25 cellular contexts compared by ENCODE assay signal in genomic region chr18:27707201-27707600, GRCh38.
"Had no signal": no experiment of that assay in that cellular context is flagged by ENCODE, and none has a peak within 500 bp of the region (broad histone marks: within the 10 kb centered on the region; RNA-seq: fewer than 3 reads in every experiment).

No MANE protein-coding gene starts in this region.

- H3K36me3 ChIP-seq: heart left ventricle, neutrophil, ovary, prostate gland, right atrium auricular region, upper lobe of right lung had no signal

- DNase-seq: activated CD4-positive, alpha-beta T cell treated with anti-CD3 and anti-CD28 coated beads for 36 hours; activated CD4-positive, alpha-beta T cell treated with anti-CD3 and anti-CD28 coated beads, Interleukin-2, amount 50 U/mL, for 4 hours; activated CD8-positive, alpha-beta memory T cell treated with anti-CD3 and anti-CD28 coated beads for 24 hours; activated CD8-positive, alpha-beta memory T cell treated with anti-CD3 and anti-CD28 coated beads, Interleukin-2, amount 50 U/mL, for 4 hours; activated naive CD4-positive, alpha-beta T cell treated with Interleukin-2 at 50 U/mL for 16 hours; activated naive CD8-positive, alpha-beta T cell treated with anti-CD3 and anti-CD28 coated beads for 36 hours; activated T-cell treated with anti-CD3 and anti-CD28 coated beads, Interleukin-2, amount 50 U/mL, for 24 hours; amygdala; cerebellar nuclear complex; cortex of kidney; heart left ventricle; islet precursor cell; left cardiac atrium; ovary; stimulated activated CD4-positive, alpha-beta T cell treated with anti-CD3 and anti-CD28 coated beads, Interleukin-4, amount 100 ng/mL, for 24 hours; stimulated activated naive CD4-positive, alpha-beta T cell treated with Interleukin-2 at 50 U/mL for 16 hours; T1000; upper lobe of right lung had no signal

- H3K4me1 ChIP-seq: prostate gland, right atrium auricular region, upper lobe of right lung had no signal

- H3K9me3 ChIP-seq: neutrophil, ovary, prostate gland, upper lobe of right lung had no signal

- H3K36me3 Mint-ChIP-seq: activated naive CD8-positive, alpha-beta T cell treated with anti-CD3 and anti-CD28 coated beads for 36 hours; memory B cell; natural killer cell treated with Interleukin-12 subunit alpha and Interleukin-12 subunit beta and Interleukin-15 and Interleukin-18, amount 100 ng/mL, for 72 hours had no signal

- H3K27ac ChIP-seq: heart left ventricle, neutrophil, ovary, prostate gland, right atrium auricular region, upper lobe of right lung had no signal

- H3K27ac Mint-ChIP-seq: activated CD4-positive, alpha-beta T cell treated with anti-CD3 and anti-CD28 coated beads for 36 hours; activated naive CD8-positive, alpha-beta T cell treated with anti-CD3 and anti-CD28 coated beads for 36 hours; activated T-cell treated with anti-CD3 and anti-CD28 coated beads, Interleukin-2, amount 50 U/mL, for 24 hours; memory B cell; natural killer cell treated with Interleukin-12 subunit alpha and Interleukin-12 subunit beta and Interleukin-15 and Interleukin-18, amount 100 ng/mL, for 72 hours; T-helper 1 cell treated with Interleukin-12 subunit alpha and Interleukin-12 subunit beta and Interleukin-4 antibody, amounts not matched to agents 30 μg/mL and 1 μg/mL, for 36 hours; WTC11 had no signal

- H3K27me3 Mint-ChIP-seq: activated CD4-positive, alpha-beta T cell treated with anti-CD3 and anti-CD28 coated beads for 36 hours; activated naive CD8-positive, alpha-beta T cell treated with anti-CD3 and anti-CD28 coated beads for 36 hours; activated T-cell treated with anti-CD3 and anti-CD28 coated beads, Interleukin-2, amount 50 U/mL, for 24 hours; memory B cell; natural killer cell treated with Interleukin-12 subunit alpha and Interleukin-12 subunit beta and Interleukin-15 and Interleukin-18, amount 100 ng/mL, for 72 hours had no signal

- H3K4me3 ChIP-seq: heart left ventricle, ovary, prostate gland, right atrium auricular region, upper lobe of right lung had no signal

- H3K4me3 Mint-ChIP-seq: activated CD4-positive, alpha-beta T cell treated with anti-CD3 and anti-CD28 coated beads for 36 hours; activated naive CD8-positive, alpha-beta T cell treated with anti-CD3 and anti-CD28 coated beads for 36 hours; activated T-cell treated with anti-CD3 and anti-CD28 coated beads, Interleukin-2, amount 50 U/mL, for 24 hours; memory B cell; natural killer cell treated with Interleukin-12 subunit alpha and Interleukin-12 subunit beta and Interleukin-15 and Interleukin-18, amount 100 ng/mL, for 72 hours; T-helper 1 cell treated with Interleukin-12 subunit alpha and Interleukin-12 subunit beta and Interleukin-4 antibody, amounts not matched to agents 30 μg/mL and 1 μg/mL, for 36 hours; WTC11 had no signal

- H3K4me1 Mint-ChIP-seq: activated CD4-positive, alpha-beta T cell treated with anti-CD3 and anti-CD28 coated beads for 36 hours; activated naive CD8-positive, alpha-beta T cell treated with anti-CD3 and anti-CD28 coated beads for 36 hours; memory B cell had no signal

- ATAC-seq: activated CD4-positive, alpha-beta T cell treated with anti-CD3 and anti-CD28 coated beads for 36 hours; heart left ventricle; left cardiac atrium; natural killer cell treated with Interleukin-12 subunit alpha and Interleukin-12 subunit beta and Interleukin-15 and Interleukin-18, amount 100 ng/mL, for 72 hours; upper lobe of right lung; WTC11 had no signal

- H3K27me3 ChIP-seq: heart left ventricle, neutrophil, ovary, right atrium auricular region, upper lobe of right lung had no signal
